In the genomic region with DNA sequence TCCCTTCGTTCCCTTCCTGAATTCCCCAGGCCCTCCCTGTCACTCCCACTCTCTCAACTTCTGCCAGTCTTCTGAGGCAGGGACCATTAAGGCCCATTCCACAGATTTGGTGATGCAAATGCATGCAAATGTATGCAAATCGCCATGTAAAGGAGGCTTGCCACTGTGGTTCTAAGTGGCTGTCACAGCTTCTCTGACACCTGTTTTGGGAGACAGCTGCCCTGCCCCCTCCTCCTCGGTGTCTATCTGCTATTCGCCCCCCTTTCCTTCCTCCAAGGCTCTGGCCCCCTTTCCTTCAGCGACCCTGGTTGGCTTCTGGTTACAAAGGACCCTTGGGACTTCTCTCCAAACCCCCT, we compare ENCODE assay signal across 1 cellular context.
TF ChIP-seq lines count a peak whose summit lies in the region.

No MANE protein-coding gene starts in this region.

TF ChIP-seq in HEK293T, 16 proteins besides CTCF, POLR2A, EP300 and RAD21:
- no peak for TF ChIP-seq NFRKB (IDR thresholded peaks at IDR 0.05)
- TF ChIP-seq CTBP1 (IDR thresholded peaks at IDR 0.05; ENCODE audit: borderline replicate concordance), result no peak
- no peak for TF ChIP-seq BHLHE40 (IDR thresholded peaks at IDR 0.05; ENCODE audit: borderline replicate concordance)
- TF ChIP-seq FOXA1 (IDR thresholded peaks at IDR 0.05), result no peak
- no peak for TF ChIP-seq TARDBP (IDR thresholded peaks at IDR 0.05)
- no peak for TF ChIP-seq FOXM1 (IDR thresholded peaks at IDR 0.05; ENCODE audit: borderline replicate concordance)
- TF ChIP-seq L3MBTL2 (conservative IDR thresholded peaks at IDR 0.05), result no peak
- TF ChIP-seq, protein P1, sequence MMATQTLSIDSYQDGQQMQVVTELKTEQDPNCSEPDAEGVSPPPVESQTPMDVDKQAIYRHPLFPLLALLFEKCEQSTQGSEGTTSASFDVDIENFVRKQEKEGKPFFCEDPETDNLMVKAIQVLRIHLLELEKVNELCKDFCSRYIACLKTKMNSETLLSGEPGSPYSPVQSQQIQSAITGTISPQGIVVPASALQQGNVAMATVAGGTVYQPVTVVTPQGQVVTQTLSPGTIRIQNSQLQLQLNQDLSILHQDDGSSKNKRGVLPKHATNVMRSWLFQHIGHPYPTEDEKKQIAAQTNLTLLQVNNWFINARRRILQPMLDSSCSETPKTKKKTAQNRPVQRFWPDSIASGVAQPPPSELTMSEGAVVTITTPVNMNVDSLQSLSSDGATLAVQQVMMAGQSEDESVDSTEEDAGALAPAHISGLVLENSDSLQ (IDR thresholded peaks at IDR 0.05), result no peak
- no peak for TF ChIP-seq FOXK2 (IDR thresholded peaks at IDR 0.05)
- no peak for TF ChIP-seq HDGF (IDR thresholded peaks at IDR 0.05; ENCODE audit: borderline replicate concordance)
